In the genomic region with DNA sequence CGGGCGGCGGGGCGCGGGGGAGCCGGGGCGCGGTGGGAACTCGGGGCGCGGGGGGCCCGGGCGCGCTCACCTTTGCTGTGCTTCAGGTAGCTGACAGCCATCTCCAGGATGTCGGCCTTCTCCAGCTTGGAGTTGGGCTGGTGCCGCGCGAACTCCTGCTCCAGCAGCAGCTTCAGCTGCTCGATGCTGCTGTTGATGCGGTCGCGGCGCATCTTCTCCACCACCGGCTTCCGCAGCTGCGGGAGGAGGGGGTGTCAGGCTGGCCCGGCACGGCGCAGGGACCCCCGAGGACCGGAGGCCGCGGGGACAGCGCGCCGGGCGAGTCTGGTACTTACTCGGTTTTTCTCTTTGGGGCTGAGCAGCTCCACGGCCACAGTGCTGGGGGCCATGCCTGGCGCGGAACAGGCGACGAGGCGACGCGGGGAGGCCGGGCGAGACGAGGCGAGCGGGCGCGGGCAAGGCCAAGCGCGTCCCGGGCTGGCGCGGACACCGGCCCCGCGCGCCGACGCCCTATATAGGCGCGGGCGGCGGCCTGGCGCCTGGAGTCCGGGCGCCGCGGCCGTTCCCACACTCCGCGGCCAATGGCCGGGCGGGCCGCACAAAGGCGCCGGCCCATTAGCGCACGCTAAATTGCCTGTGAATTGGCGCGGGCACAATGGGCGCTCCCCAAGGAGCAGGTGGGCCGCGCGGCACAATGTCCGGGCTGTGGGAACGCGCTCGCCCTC, we compare ENCODE assay signal across 9 cellular contexts. TPM values are rescaled to one million over a fixed set of nuclear protein-coding genes. Genes with fewer than 3 reads are reported as not detected.
DNase-seq lines count a peak whose midpoint lies in the region; ATAC-seq and TF ChIP-seq lines count a peak whose summit lies in the region.
"Had no signal": no experiment of that assay in that cellular context is flagged by ENCODE, and none has a peak within 500 bp of the region (broad histone marks: within the 10 kb centered on the region; RNA-seq: fewer than 3 reads in every experiment).

A gene with protein sequence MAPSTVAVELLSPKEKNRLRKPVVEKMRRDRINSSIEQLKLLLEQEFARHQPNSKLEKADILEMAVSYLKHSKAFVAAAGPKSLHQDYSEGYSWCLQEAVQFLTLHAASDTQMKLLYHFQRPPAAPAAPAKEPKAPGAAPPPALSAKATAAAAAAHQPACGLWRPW (minus strand): TSS at position 488 of the 725 bp plus-strand sequence. CDS start 99 bp downstream, at position 389.

- peaks cover 6% of the 10 kb centered on the region for H3K36me3 Mint-ChIP-seq in activated CD4-positive, alpha-beta T cell treated with anti-CD3 and anti-CD28 coated beads, Interleukin-2, amount 10 ng/mL, durations not matched to agents 7 days and 5 days (ENCODE audit: low read depth)
- H3K36me3 Mint-ChIP-seq in activated naive CD8-positive, alpha-beta T cell treated with anti-CD3 and anti-CD28 coated beads for 36 hours = peaks cover 4% of the 10 kb centered on the region

- no peak within 1 kb of the TSS for H3K27ac Mint-ChIP-seq in activated CD4-positive, alpha-beta T cell treated with anti-CD3 and anti-CD28 coated beads, Interleukin-2, amount 10 ng/mL, durations not matched to agents 7 days and 5 days
- peak within 1 kb of the TSS; percentile 51 for H3K27ac Mint-ChIP-seq in activated naive CD8-positive, alpha-beta T cell treated with anti-CD3 and anti-CD28 coated beads for 36 hours

- H3K9me3 ChIP-seq in thoracic aorta = no peaks in the 10 kb centered on the region

- WGBS in lower leg skin, 2 donors = 1% methylated on average over 29 to 30 of the region's 93 CpGs

- no peak for DNase-seq in activated CD4-positive, alpha-beta T cell treated with anti-CD3 and anti-CD28 coated beads, Interleukin-2, amount 10 ng/mL, durations not matched to agents 7 days and 5 days
- DNase-seq in activated CD4-positive, alpha-beta T cell treated with anti-CD3 and anti-CD28 coated beads for 1 hour = no peak
- no peak for DNase-seq in activated naive CD8-positive, alpha-beta T cell treated with anti-CD3 and anti-CD28 coated beads for 36 hours
- DNase-seq in iPS-NIHi11 (ENCODE audit: low spot score) (peak; percentile 67), thoracic aorta (ENCODE audit: low spot score) (no peak), lower leg skin (ENCODE audit: low spot score in 2 of 2) (no peak)

- H3K4me3 ChIP-seq in thoracic aorta = peak within 1 kb of the TSS; percentile 68
- no peak within 1 kb of the TSS for H3K4me3 ChIP-seq in lower leg skin (ENCODE audit: low read depth, poor library complexity, severe bottlenecking)

- CTCF ChIA-PET in activated CD4-positive, alpha-beta T cell treated with anti-CD3 and anti-CD28 coated beads, Interleukin-2, amount 10 ng/mL, durations not matched to agents 7 days and 5 days (lab: Charles Lee) = interaction anchor here (0.8 to 2.2 kb wide), 5 partner anchors 10 to 115 kb away, joined by 3 to 8 read pairs (median 3); no protein-coding TSS in a partner anchor

- H3K4me3 Mint-ChIP-seq in activated CD4-positive, alpha-beta T cell treated with anti-CD3 and anti-CD28 coated beads, Interleukin-2, amount 10 ng/mL, durations not matched to agents 7 days and 5 days = peak within 1 kb of the TSS; percentile 49
- peak within 1 kb of the TSS; percentile 74 for H3K4me3 Mint-ChIP-seq in activated naive CD8-positive, alpha-beta T cell treated with anti-CD3 and anti-CD28 coated beads for 36 hours

- H3K27me3 Mint-ChIP-seq in activated CD4-positive, alpha-beta T cell treated with anti-CD3 and anti-CD28 coated beads, Interleukin-2, amount 10 ng/mL, durations not matched to agents 7 days and 5 days = peaks cover 29% of the 10 kb centered on the region
- H3K27me3 Mint-ChIP-seq in activated naive CD8-positive, alpha-beta T cell treated with anti-CD3 and anti-CD28 coated beads for 36 hours = peaks cover 6% of the 10 kb centered on the region

- H3K4me1 ChIP-seq in thoracic aorta (ENCODE audit: control insufficient read depth in 1 of 2, low read depth in 2 of 2) = peaks cover 46 to 65% of the 10 kb centered on the region in 2 donors

- no peak for TF ChIP-seq POLR2A in lower leg skin (IDR thresholded peaks at IDR 0.05)

- ATAC-seq in thoracic aorta (ENCODE audit: insufficient number of reproducible peaks, low FRiP score, low read depth) (no peak), GM18498 (IDR thresholded peaks at IDR 0.05; ENCODE audit: unreplicated experiment) (no peak), GM18511 (IDR thresholded peaks at IDR 0.05; ENCODE audit: unreplicated experiment) (no peak)

- no peaks in the 10 kb centered on the region for H3K27me3 ChIP-seq in thoracic aorta (replicated peaks; ENCODE audit: insufficient read depth)

- H3K27ac ChIP-seq in thoracic aorta = peak within 1 kb of the TSS in 1 of 2 donors; percentile 56

- H3K9me3 Mint-ChIP-seq in activated CD4-positive, alpha-beta T cell treated with anti-CD3 and anti-CD28 coated beads, Interleukin-2, amount 10 ng/mL, durations not matched to agents 7 days and 5 days = no peaks in the 10 kb centered on the region
- H3K9me3 Mint-ChIP-seq in activated naive CD8-positive, alpha-beta T cell treated with anti-CD3 and anti-CD28 coated beads for 36 hours = no peaks in the 10 kb centered on the region

- intact Hi-C loops in lower leg skin (cut with DNase I; ENCODE audit: low total_unique reads) = no loop called here

- POLR2A ChIA-PET in activated CD4-positive, alpha-beta T cell treated with anti-CD3 and anti-CD28 coated beads, Interleukin-2, amount 10 ng/mL, durations not matched to agents 7 days and 5 days (lab: Charles Lee) = no interaction called here

- TF ChIP-seq CTCF in thoracic aorta (IDR thresholded peaks at IDR 0.05) (no peak), lower leg skin (IDR thresholded peaks at IDR 0.05) (no peak)

- H3K36me3 ChIP-seq in thoracic aorta = no peaks in the 10 kb centered on the region

- H3K4me1 Mint-ChIP-seq in activated CD4-positive, alpha-beta T cell treated with anti-CD3 and anti-CD28 coated beads, Interleukin-2, amount 10 ng/mL, durations not matched to agents 7 days and 5 days = peaks cover 22% of the 10 kb centered on the region
- H3K4me1 Mint-ChIP-seq in activated naive CD8-positive, alpha-beta T cell treated with anti-CD3 and anti-CD28 coated beads for 36 hours = peaks cover 20% of the 10 kb centered on the region

RNA-seq across cellular contexts. Expression of the gene that starts here (rescaled TPM):
- total RNA-seq in activated CD4-positive, alpha-beta T cell treated with anti-CD3 and anti-CD28 coated beads, Interleukin-2, amount 10 ng/mL, durations not matched to agents 7 days and 5 days = not detected
- total RNA-seq in activated naive CD8-positive, alpha-beta T cell treated with anti-CD3 and anti-CD28 coated beads for 36 hours = under 1 TPM in 1 of 2 experiments, not detected in 1; 0.28 TPM
- 1 to 10 TPM in 1 of 2 donors, under 1 TPM in 1; 0.27 to 2.7 TPM for total RNA-seq in thoracic aorta
- total RNA-seq in lower leg skin = 10 to 100 TPM in 2 of 4 donors, 1 to 10 TPM in 2; 8.1 to 32.5 (median 9.6) TPM
- total RNA-seq: LHCN-M2 had no signal
